ENCODE assay signal across 1 cellular context in genomic region chr15:59360305-59360704, GRCh38.
TF ChIP-seq lines count a peak whose summit lies in the region.

No MANE protein-coding gene starts in this region.

TF ChIP-seq in HCT116, 20 proteins besides CTCF, POLR2A, EP300 and RAD21:
- no peak for TF ChIP-seq TCF7L2 (IDR thresholded peaks at IDR 0.05; ENCODE audit: borderline replicate concordance, extremely low read depth, insufficient read depth, insufficient read length)
- no peak for TF ChIP-seq SP1 (IDR thresholded peaks at IDR 0.05; ENCODE audit: low read depth)
- TF ChIP-seq, protein P1, sequence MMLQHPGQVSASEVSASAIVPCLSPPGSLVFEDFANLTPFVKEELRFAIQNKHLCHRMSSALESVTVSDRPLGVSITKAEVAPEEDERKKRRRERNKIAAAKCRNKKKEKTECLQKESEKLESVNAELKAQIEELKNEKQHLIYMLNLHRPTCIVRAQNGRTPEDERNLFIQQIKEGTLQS (IDR thresholded peaks at IDR 0.05) = no peak
- no peak for TF ChIP-seq POLR2AphosphoS5 (IDR thresholded peaks at IDR 0.05; ENCODE audit: low read depth, low read length)
- no peak for TF ChIP-seq ZNF274 (IDR thresholded peaks at IDR 0.05; ENCODE audit: low read depth, low read length)
- TF ChIP-seq ZBTB33 (IDR thresholded peaks at IDR 0.05; ENCODE audit: extremely low read depth, insufficient replicate concordance, low read length) = no peak
- no peak for TF ChIP-seq ELF1 (IDR thresholded peaks at IDR 0.05; ENCODE audit: borderline replicate concordance, low read depth)
- TF ChIP-seq YY1 (IDR thresholded peaks at IDR 0.05; ENCODE audit: extremely low read depth, insufficient replicate concordance, low read depth, low read length) = no peak
- TF ChIP-seq ZFX (IDR thresholded peaks at IDR 0.05) = no peak
- TF ChIP-seq EZH2 (IDR thresholded peaks at IDR 0.05) = no peak
- no peak for TF ChIP-seq SRF (IDR thresholded peaks at IDR 0.05; ENCODE audit: low read depth)
- TF ChIP-seq FOSL1 (IDR thresholded peaks at IDR 0.05; ENCODE audit: low read depth) = no peak
- no peak for TF ChIP-seq CEBPB (IDR thresholded peaks at IDR 0.05; ENCODE audit: low read depth)
- TF ChIP-seq REST (IDR thresholded peaks at IDR 0.05; ENCODE audit: low read depth) = no peak
- no peak for TF ChIP-seq JUND (IDR thresholded peaks at IDR 0.05)
- no peak for TF ChIP-seq SIN3A (IDR thresholded peaks at IDR 0.05; ENCODE audit: low read depth)
- TF ChIP-seq EGR1 (IDR thresholded peaks at IDR 0.05; ENCODE audit: low read depth) = no peak
